ENCODE assay signal across 9 cellular contexts in genomic region chr19:11480927-11481776, GRCh38. TPM values are rescaled to one million over a fixed set of nuclear protein-coding genes. Genes with fewer than 3 reads are reported as not detected.
DNase-seq lines count a peak whose midpoint lies in the region; ATAC-seq, FAIRE-seq and TF ChIP-seq lines count a peak whose summit lies in the region.
"Had no signal": no experiment of that assay in that cellular context is flagged by ENCODE, and none has a peak within 500 bp of the region (broad histone marks: within the 10 kb centered on the region; RNA-seq: fewer than 3 reads in every experiment).

ELAVL3 (minus strand) TSS chr19:11481046; CDS start chr19:11480608, 438 bp downstream.

- intact Hi-C loops in endothelial cell of umbilical vein (cut with micrococcal nuclease) (no loop called here), spleen (cut with DNase I; ENCODE audit: low total_unique reads) (no loop called here)

- WGBS in spleen, 5 donors = 15 to 33% (median 24%) methylated on average over 17 to 51 of the region's 52 CpGs

- no peaks in the 10 kb centered on the region for H3K9me3 ChIP-seq in endothelial cell of umbilical vein (replicated peaks; ENCODE audit: control insufficient read depth, insufficient read depth, low read length)
- H3K9me3 ChIP-seq in spleen = no peaks in the 10 kb centered on the region

- H3K4me1 ChIP-seq in endothelial cell of umbilical vein (ENCODE audit: control insufficient read depth, extremely low read depth, insufficient read depth, low read length) (peaks cover 3% of the 10 kb centered on the region), spleen (peaks cover 14 to 51% (median 44%) of the 10 kb centered on the region in 6 donors)

- POLR2A ChIA-PET in endothelial cell of umbilical vein (lab: Charles Lee) = no interaction called here

- no peaks in the 10 kb centered on the region for H3K79me2 ChIP-seq in endothelial cell of umbilical vein (ENCODE audit: control insufficient read depth, insufficient read depth, low read length)

- TF ChIP-seq CTCF in endothelial cell of umbilical vein (IDR thresholded peaks at IDR 0.05; ENCODE audit: extremely low read depth in 1 of 2, insufficient read depth in 1 of 2, low read depth in 1 of 2, low read length in 2 of 2) (no peak), spleen (IDR thresholded peaks at IDR 0.05 in 8 of 11, conservative IDR thresholded peaks at IDR 0.05 in 3 of 11) (no peak)

- no peak for TF ChIP-seq POLR2A in endothelial cell of umbilical vein (IDR thresholded peaks at IDR 0.05; ENCODE audit: low read depth, low read length)
- no peak for TF ChIP-seq POLR2A in spleen (IDR thresholded peaks at IDR 0.05)

- no peaks in the 10 kb centered on the region for H3K36me3 ChIP-seq in endothelial cell of umbilical vein (ENCODE audit: control insufficient read depth in 2 of 2, extremely low read depth in 1 of 2, insufficient read depth in 2 of 2, low read length in 2 of 2)
- peaks cover 0 to 32% (median 5%) of the 10 kb centered on the region in 6 donors for H3K36me3 ChIP-seq in spleen

- FAIRE-seq in endothelial cell of umbilical vein (lab: Jason Lieb, UNC) = no peak

- CTCF ChIA-PET in endothelial cell of umbilical vein (lab: Charles Lee) = interaction anchor here (0.6 to 2.5 kb wide), 2 partner anchors 100 to 188 kb away, joined by 3 to 48 read pairs; no protein-coding TSS in a partner anchor

- H3K9me3 Mint-ChIP-seq in T-helper 2 cell treated with Interferon-gamma antibody and Interleukin-4, amounts not matched to agents 5 μg/mL and 100 μg/mL, for 36 hours = no peaks in the 10 kb centered on the region

- H3K4me3 ChIP-seq in endothelial cell of umbilical vein (replicated peaks in 1 of 3; ENCODE audit: insufficient read depth in 1 of 3, low read depth in 1 of 3, low read length in 3 of 3) = no peak within 1 kb of the TSS
- peak within 1 kb of the TSS in 6 of 8 donors; percentile 8 to 68 (median 40) for H3K4me3 ChIP-seq in spleen

- no peak for ATAC-seq in HG03135 (IDR thresholded peaks at IDR 0.05; ENCODE audit: unreplicated experiment)
- ATAC-seq in GM19023 (IDR thresholded peaks at IDR 0.05; ENCODE audit: unreplicated experiment) = no peak

- H3K4me1 Mint-ChIP-seq in T-helper 2 cell treated with Interferon-gamma antibody and Interleukin-4, amounts not matched to agents 5 μg/mL and 100 μg/mL, for 36 hours (ENCODE audit: low read depth) = peaks cover 16% of the 10 kb centered on the region

- H3K27me3 Mint-ChIP-seq in T-helper 2 cell treated with Interferon-gamma antibody and Interleukin-4, amounts not matched to agents 5 μg/mL and 100 μg/mL, for 36 hours (ENCODE audit: low read depth) = peaks cover 40% of the 10 kb centered on the region

- H3K27ac Mint-ChIP-seq in T-helper 2 cell treated with Interferon-gamma antibody and Interleukin-4, amounts not matched to agents 5 μg/mL and 100 μg/mL, for 36 hours = peak within 1 kb of the TSS; percentile 57

- no peak within 1 kb of the TSS for H3K4me2 ChIP-seq in endothelial cell of umbilical vein (ENCODE audit: insufficient read depth, low read length)

- no peak for DNase-seq in T-helper 2 cell treated with Interferon-gamma antibody and Interleukin-4, amounts not matched to agents 5 μg/mL and 100 μg/mL, for 36 hours (ENCODE audit: low spot score)
- DNase-seq in T-helper 2 cell = no peak
- DNase-seq in NCI-H69 (lab: John Stamatoyannopoulos, UW) = peak; percentile 88
- no peak for DNase-seq in endothelial cell of umbilical vein (ENCODE audit: low read depth, low spot score)
- no peak for DNase-seq in spleen
- DNase-seq in mucosa of gallbladder (ENCODE audit: low spot score) = no peak

- BruUV-seq in endothelial cell of umbilical vein (replicated peaks; lab: Mats Ljungman, UMichigan) = no TSS peak

- H3K4me3 Mint-ChIP-seq in T-helper 2 cell treated with Interferon-gamma antibody and Interleukin-4, amounts not matched to agents 5 μg/mL and 100 μg/mL, for 36 hours = peak within 1 kb of the TSS; percentile 75

- H3K27ac ChIP-seq in endothelial cell of umbilical vein (ENCODE audit: insufficient read depth, low read depth, low read length) = no peak within 1 kb of the TSS
- no peak within 1 kb of the TSS for H3K27ac ChIP-seq in spleen

- H2AFZ ChIP-seq in endothelial cell of umbilical vein (ENCODE audit: low read depth, low read length) = no peak within 1 kb of the TSS

- dilution Hi-C loops in endothelial cell of umbilical vein (cut with MboI; ENCODE audit: extremely low pct_ligation_motif_present, low sequenced_read_pairs) = no loop called here

- no peak within 1 kb of the TSS for H3K9ac ChIP-seq in endothelial cell of umbilical vein (replicated peaks; ENCODE audit: extremely low read depth, insufficient read depth, low read length)

- H4K20me1 ChIP-seq in endothelial cell of umbilical vein (replicated peaks; ENCODE audit: control insufficient read depth, extremely low read depth, insufficient read depth, low read length) = no peaks in the 10 kb centered on the region

- H3K36me3 Mint-ChIP-seq in T-helper 2 cell treated with Interferon-gamma antibody and Interleukin-4, amounts not matched to agents 5 μg/mL and 100 μg/mL, for 36 hours (ENCODE audit: low read depth) = peaks cover 9% of the 10 kb centered on the region

- no peaks in the 10 kb centered on the region for H3K9me1 ChIP-seq in endothelial cell of umbilical vein (replicated peaks; ENCODE audit: control insufficient read depth, extremely low read depth, insufficient read depth, low read length)

- peaks cover 13 to 25% of the 10 kb centered on the region in 2 experiments for H3K27me3 ChIP-seq in endothelial cell of umbilical vein (ENCODE audit: control insufficient read depth in 2 of 2, insufficient read depth in 2 of 2, low read length in 2 of 2)
- H3K27me3 ChIP-seq in spleen (replicated peaks in 1 of 7) = peaks cover 11 to 65% (median 45%) of the 10 kb centered on the region in 7 donors

TF ChIP-seq in endothelial cell of umbilical vein, 7 proteins besides CTCF, POLR2A, EP300 and RAD21:
- TF ChIP-seq FOS (IDR thresholded peaks at IDR 0.05; ENCODE audit: borderline replicate concordance, insufficient read depth, low read length) (no peak), EZH2 (IDR thresholded peaks at IDR 0.05; ENCODE audit: borderline replicate concordance, low read depth, low read length, severe bottlenecking) (peak; percentile 49)

RNA-seq across cellular contexts. Expression of gene ELAVL3, which starts in this region (rescaled TPM):
- 0.07 TPM in 1 of 2 replicates, not detected in the other for total RNA-seq in endothelial cell of umbilical vein
- not detected in 2 replicates for polyA plus RNA-seq in endothelial cell of umbilical vein
- polyA plus RNA-seq in endothelial cell of umbilical vein (2011; cell fraction: cytosol; rRNA removed) = not detected in 2 replicates
- not detected in 2 replicates for polyA plus RNA-seq in endothelial cell of umbilical vein (2011; cell fraction: nucleus; rRNA removed)
- polyA plus RNA-seq in endothelial cell of umbilical vein (2012) = not detected in 2 replicates
- not detected in 2 replicates for polyA minus RNA-seq in endothelial cell of umbilical vein
- not detected for polyA minus RNA-seq in endothelial cell of umbilical vein (2011; cell fraction: cytosol; rRNA and poly(A)+ RNA removed)
- polyA minus RNA-seq in endothelial cell of umbilical vein (2011; cell fraction: nucleus; rRNA and poly(A)+ RNA removed) = not detected in 2 replicates
- not detected for total RNA-seq in spleen
- under 1 TPM in 1 of 3 donors, not detected in 2; 0.02 TPM for polyA plus RNA-seq in spleen
- total RNA-seq in mucosa of gallbladder = 0.20 TPM
- total RNA-seq: T-helper 1 cell treated with Interleukin-12 subunit alpha and Interleukin-12 subunit beta and Interleukin-4 antibody, amounts not matched to agents 30 ng/mL and 1 ng/mL, for 36 hours had no signal

Comparison
In these comparisons a context has a peak if more than half of its experiments do, and no peak if none do; other contexts are left out.
1. H3K4me3 ChIP-seq: peak in spleen (6 of 8); none in endothelial cell of umbilical vein (0 of 3).